1 cellular context compared by ENCODE assay signal in the genomic region with DNA sequence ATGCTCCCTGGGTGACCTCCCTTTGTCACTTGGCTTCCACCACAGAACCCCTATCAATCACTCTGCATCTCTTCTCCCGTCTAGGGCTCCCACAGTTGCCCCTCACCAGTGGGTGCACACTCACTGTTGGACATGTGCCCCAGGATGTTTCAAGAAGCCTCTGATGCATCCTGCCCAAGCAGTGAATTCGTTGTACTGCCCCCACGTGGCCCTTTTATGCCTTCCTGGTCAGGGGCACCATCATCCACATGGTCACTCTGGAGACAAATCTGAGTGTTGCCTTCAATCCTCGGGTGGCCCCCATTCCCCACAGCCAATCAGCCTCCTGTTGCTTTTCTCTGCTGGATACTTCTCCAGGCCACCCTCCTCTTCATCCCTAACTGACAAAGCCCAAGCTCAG.
TF ChIP-seq lines count a peak whose summit lies in the region.

No MANE protein-coding gene starts in this region.

TF ChIP-seq in GM23338, 12 proteins besides CTCF, POLR2A, EP300 and RAD21 (continued from another document):
- TF ChIP-seq, protein P1, sequence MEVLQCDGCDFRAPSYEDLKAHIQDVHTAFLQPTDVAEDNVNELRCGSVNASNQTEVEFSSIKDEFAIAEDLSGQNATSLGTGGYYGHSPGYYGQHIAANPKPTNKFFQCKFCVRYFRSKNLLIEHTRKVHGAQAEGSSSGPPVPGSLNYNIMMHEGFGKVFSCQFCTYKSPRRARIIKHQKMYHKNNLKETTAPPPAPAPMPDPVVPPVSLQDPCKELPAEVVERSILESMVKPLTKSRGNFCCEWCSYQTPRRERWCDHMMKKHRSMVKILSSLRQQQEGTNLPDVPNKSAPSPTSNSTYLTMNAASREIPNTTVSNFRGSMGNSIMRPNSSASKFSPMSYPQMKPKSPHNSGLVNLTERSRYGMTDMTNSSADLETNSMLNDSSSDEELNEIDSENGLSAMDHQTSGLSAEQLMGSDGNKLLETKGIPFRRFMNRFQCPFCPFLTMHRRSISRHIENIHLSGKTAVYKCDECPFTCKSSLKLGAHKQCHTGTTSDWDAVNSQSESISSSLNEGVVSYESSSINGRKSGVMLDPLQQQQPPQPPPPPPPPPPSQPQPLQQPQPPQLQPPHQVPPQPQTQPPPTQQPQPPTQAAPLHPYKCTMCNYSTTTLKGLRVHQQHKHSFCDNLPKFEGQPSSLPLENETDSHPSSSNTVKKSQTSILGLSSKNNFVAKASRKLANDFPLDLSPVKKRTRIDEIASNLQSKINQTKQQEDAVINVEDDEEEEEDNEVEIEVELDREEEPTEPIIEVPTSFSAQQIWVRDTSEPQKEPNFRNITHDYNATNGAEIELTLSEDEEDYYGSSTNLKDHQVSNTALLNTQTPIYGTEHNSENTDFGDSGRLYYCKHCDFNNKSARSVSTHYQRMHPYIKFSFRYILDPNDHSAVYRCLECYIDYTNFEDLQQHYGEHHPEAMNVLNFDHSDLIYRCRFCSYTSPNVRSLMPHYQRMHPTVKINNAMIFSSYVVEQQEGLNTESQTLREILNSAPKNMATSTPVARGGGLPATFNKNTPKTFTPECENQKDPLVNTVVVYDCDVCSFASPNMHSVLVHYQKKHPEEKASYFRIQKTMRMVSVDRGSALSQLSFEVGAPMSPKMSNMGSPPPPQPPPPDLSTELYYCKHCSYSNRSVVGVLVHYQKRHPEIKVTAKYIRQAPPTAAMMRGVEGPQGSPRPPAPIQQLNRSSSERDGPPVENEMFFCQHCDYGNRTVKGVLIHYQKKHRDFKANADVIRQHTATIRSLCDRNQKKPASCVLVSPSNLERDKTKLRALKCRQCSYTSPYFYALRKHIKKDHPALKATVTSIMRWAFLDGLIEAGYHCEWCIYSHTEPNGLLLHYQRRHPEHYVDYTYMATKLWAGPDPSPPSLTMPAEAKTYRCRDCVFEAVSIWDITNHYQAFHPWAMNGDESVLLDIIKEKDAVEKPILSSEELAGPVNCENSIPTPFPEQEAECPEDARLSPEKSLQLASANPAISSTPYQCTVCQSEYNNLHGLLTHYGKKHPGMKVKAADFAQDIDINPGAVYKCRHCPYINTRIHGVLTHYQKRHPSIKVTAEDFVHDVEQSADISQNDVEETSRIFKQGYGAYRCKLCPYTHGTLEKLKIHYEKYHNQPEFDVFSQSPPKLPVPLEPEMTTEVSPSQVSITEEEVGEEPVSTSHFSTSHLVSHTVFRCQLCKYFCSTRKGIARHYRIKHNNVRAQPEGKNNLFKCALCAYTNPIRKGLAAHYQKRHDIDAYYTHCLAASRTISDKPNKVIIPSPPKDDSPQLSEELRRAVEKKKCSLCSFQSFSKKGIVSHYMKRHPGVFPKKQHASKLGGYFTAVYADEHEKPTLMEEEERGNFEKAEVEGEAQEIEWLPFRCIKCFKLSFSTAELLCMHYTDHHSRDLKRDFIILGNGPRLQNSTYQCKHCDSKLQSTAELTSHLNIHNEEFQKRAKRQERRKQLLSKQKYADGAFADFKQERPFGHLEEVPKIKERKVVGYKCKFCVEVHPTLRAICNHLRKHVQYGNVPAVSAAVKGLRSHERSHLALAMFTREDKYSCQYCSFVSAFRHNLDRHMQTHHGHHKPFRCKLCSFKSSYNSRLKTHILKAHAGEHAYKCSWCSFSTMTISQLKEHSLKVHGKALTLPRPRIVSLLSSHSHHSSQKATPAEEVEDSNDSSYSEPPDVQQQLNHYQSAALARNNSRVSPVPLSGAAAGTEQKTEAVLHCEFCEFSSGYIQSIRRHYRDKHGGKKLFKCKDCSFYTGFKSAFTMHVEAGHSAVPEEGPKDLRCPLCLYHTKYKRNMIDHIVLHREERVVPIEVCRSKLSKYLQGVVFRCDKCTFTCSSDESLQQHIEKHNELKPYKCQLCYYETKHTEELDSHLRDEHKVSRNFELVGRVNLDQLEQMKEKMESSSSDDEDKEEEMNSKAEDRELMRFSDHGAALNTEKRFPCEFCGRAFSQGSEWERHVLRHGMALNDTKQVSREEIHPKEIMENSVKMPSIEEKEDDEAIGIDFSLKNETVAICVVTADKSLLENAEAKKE (CRISPR knock-in tag; IDR thresholded peaks at IDR 0.05): no peak
- no peak for TF ChIP-seq CREB1 (CRISPR knock-in tag; IDR thresholded peaks at IDR 0.05; ENCODE audit: low read depth)
- TF ChIP-seq ZNF331 (CRISPR knock-in tag; IDR thresholded peaks at IDR 0.05; ENCODE audit: low read depth): no peak
- TF ChIP-seq, protein P2, sequence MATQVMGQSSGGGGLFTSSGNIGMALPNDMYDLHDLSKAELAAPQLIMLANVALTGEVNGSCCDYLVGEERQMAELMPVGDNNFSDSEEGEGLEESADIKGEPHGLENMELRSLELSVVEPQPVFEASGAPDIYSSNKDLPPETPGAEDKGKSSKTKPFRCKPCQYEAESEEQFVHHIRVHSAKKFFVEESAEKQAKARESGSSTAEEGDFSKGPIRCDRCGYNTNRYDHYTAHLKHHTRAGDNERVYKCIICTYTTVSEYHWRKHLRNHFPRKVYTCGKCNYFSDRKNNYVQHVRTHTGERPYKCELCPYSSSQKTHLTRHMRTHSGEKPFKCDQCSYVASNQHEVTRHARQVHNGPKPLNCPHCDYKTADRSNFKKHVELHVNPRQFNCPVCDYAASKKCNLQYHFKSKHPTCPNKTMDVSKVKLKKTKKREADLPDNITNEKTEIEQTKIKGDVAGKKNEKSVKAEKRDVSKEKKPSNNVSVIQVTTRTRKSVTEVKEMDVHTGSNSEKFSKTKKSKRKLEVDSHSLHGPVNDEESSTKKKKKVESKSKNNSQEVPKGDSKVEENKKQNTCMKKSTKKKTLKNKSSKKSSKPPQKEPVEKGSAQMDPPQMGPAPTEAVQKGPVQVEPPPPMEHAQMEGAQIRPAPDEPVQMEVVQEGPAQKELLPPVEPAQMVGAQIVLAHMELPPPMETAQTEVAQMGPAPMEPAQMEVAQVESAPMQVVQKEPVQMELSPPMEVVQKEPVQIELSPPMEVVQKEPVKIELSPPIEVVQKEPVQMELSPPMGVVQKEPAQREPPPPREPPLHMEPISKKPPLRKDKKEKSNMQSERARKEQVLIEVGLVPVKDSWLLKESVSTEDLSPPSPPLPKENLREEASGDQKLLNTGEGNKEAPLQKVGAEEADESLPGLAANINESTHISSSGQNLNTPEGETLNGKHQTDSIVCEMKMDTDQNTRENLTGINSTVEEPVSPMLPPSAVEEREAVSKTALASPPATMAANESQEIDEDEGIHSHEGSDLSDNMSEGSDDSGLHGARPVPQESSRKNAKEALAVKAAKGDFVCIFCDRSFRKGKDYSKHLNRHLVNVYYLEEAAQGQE (IDR thresholded peaks at IDR 0.05; ENCODE audit: unreplicated experiment): no peak
- no peak for TF ChIP-seq ZNF114 (CRISPR knock-in tag; IDR thresholded peaks at IDR 0.05)
- TF ChIP-seq NANOG (IDR thresholded peaks at IDR 0.05; ENCODE audit: borderline replicate concordance): no peak
